Comparison of ENCODE assay signal across 9 cellular contexts in genomic region chr14:75986439-75986765, GRCh38. TPM values are rescaled to one million over a fixed set of nuclear protein-coding genes. Genes with fewer than 3 reads are reported as not detected.
A peak's percentile ranks its signal among the peaks of the same experiment; 100 is the strongest.
DNase-seq lines count a peak whose midpoint lies in the region; ATAC-seq, FAIRE-seq and TF ChIP-seq lines count a peak whose summit lies in the region.
"Had no signal": no experiment of that assay in that cellular context is flagged by ENCODE, and none has a peak within 500 bp of the region (broad histone marks: within the 10 kb centered on the region; RNA-seq: fewer than 3 reads in every experiment).

No MANE protein-coding gene starts in this region.

- no peaks in the 10 kb centered on the region for H3K36me3 Mint-ChIP-seq in T-helper 1 cell treated with Interleukin-12 subunit alpha and Interleukin-12 subunit beta and Interleukin-4 antibody, amounts not matched to agents 30 μg/mL and 1 μg/mL, for 36 hours (ENCODE audit: low read depth)
- H3K36me3 Mint-ChIP-seq in activated naive CD8-positive, alpha-beta T cell treated with anti-CD3 and anti-CD28 coated beads for 36 hours, result no peaks in the 10 kb centered on the region

- no peaks in the 10 kb centered on the region for H3K27me3 ChIP-seq in stomach

- peak overlapping the region; percentile 15 for H3K27ac Mint-ChIP-seq in T-helper 1 cell treated with Interleukin-12 subunit alpha and Interleukin-12 subunit beta and Interleukin-4 antibody, amounts not matched to agents 30 μg/mL and 1 μg/mL, for 36 hours
- no peak overlapping the region for H3K27ac Mint-ChIP-seq in activated naive CD8-positive, alpha-beta T cell treated with anti-CD3 and anti-CD28 coated beads for 36 hours

- H3K9me3 ChIP-seq in kidney (ENCODE audit: control insufficient read depth in 1 of 2, low read length in 2 of 2) (no peaks in the 10 kb centered on the region), stomach (no peaks in the 10 kb centered on the region)

- H3K27ac ChIP-seq in kidney (ENCODE audit: low read depth in 2 of 2, low read length in 2 of 2) (no peak overlapping the region), stomach (peak overlapping the region; percentile 87 to 98 (median 95))

- peaks cover 20% of the 10 kb centered on the region for H3K27me3 Mint-ChIP-seq in T-helper 1 cell treated with Interleukin-12 subunit alpha and Interleukin-12 subunit beta and Interleukin-4 antibody, amounts not matched to agents 30 μg/mL and 1 μg/mL, for 36 hours (ENCODE audit: low read depth)
- no peaks in the 10 kb centered on the region for H3K27me3 Mint-ChIP-seq in activated naive CD8-positive, alpha-beta T cell treated with anti-CD3 and anti-CD28 coated beads for 36 hours

- H3K4me1 ChIP-seq in kidney (ENCODE audit: control insufficient read depth in 1 of 2, insufficient read depth in 1 of 2, low read depth in 1 of 2, low read length in 2 of 2) (peaks cover 7 to 8% of the 10 kb centered on the region in 2 donors), stomach (peaks cover 18 to 55% (median 41%) of the 10 kb centered on the region in 4 donors)

- no peaks in the 10 kb centered on the region for H3K9me3 Mint-ChIP-seq in T-helper 1 cell treated with Interleukin-12 subunit alpha and Interleukin-12 subunit beta and Interleukin-4 antibody, amounts not matched to agents 30 μg/mL and 1 μg/mL, for 36 hours
- H3K9me3 Mint-ChIP-seq in activated naive CD8-positive, alpha-beta T cell treated with anti-CD3 and anti-CD28 coated beads for 36 hours, result no peaks in the 10 kb centered on the region

- DNase-seq in T-helper 1 cell (no peak), kidney (no peak), stomach (no peak), NCI-H187 treated with DMSO at 0.1 percent for 48 hours (lab: John Stamatoyannopoulos, UW) (no peak), AG08396 (ENCODE audit: low spot score) (no peak)
- DNase-seq in activated naive CD8-positive, alpha-beta T cell treated with anti-CD3 and anti-CD28 coated beads for 36 hours, result no peak
- DNase-seq: activated CD4-positive, alpha-beta T cell treated with anti-CD3 and anti-CD28 coated beads, Interleukin-2, amount 50 U/mL, for 48 hours had no signal

- intact Hi-C loops in kidney (cut with DNase I), result no loop called here
- intact Hi-C loops in stomach (cut with DNase I; ENCODE audit: low total_unique reads), result loop anchor here (5.0 kb wide), 1 partner anchor 279 kb away; no protein-coding TSS in a partner anchor

- H3K36me3 ChIP-seq in kidney (ENCODE audit: control insufficient read depth in 1 of 2, insufficient read depth in 2 of 2, low read length in 2 of 2), result peaks cover 6 to 10% of the 10 kb centered on the region in 2 donors
- H3K36me3 ChIP-seq in stomach, result peaks cover 4 to 22% (median 11%) of the 10 kb centered on the region in 4 donors

- WGBS in stomach, 5 donors, result 13 to 23% (median 19%) methylated on average over 6 of the region's 6 CpGs

- FAIRE-seq in kidney (lab: Jason Lieb, UNC), result no peak

- peak overlapping the region; percentile 90 for H3K4me3 Mint-ChIP-seq in T-helper 1 cell treated with Interleukin-12 subunit alpha and Interleukin-12 subunit beta and Interleukin-4 antibody, amounts not matched to agents 30 μg/mL and 1 μg/mL, for 36 hours
- H3K4me3 Mint-ChIP-seq in activated naive CD8-positive, alpha-beta T cell treated with anti-CD3 and anti-CD28 coated beads for 36 hours, result peak overlapping the region; percentile 87

- TF ChIP-seq CTCF in kidney (IDR thresholded peaks at IDR 0.05; ENCODE audit: borderline replicate concordance, extremely low read depth, insufficient read depth) (no peak), stomach (IDR thresholded peaks at IDR 0.05) (no peak)

- peak overlapping the region; percentile 89 to 92 for H3K4me3 ChIP-seq in kidney (ENCODE audit: low read length in 2 of 2)
- H3K4me3 ChIP-seq in stomach, result peak overlapping the region; percentile 64 to 95 (median 88)

- no peak for TF ChIP-seq POLR2A in stomach (IDR thresholded peaks at IDR 0.05)

- peaks cover 20% of the 10 kb centered on the region for H3K4me1 Mint-ChIP-seq in T-helper 1 cell treated with Interleukin-12 subunit alpha and Interleukin-12 subunit beta and Interleukin-4 antibody, amounts not matched to agents 30 μg/mL and 1 μg/mL, for 36 hours (ENCODE audit: low read depth)
- H3K4me1 Mint-ChIP-seq in activated naive CD8-positive, alpha-beta T cell treated with anti-CD3 and anti-CD28 coated beads for 36 hours, result peaks cover 20% of the 10 kb centered on the region

- peak overlapping the region; percentile 70 to 89 for H3K9ac ChIP-seq in kidney (ENCODE audit: low read length in 2 of 2)

- no peak for ATAC-seq in HG03039 (IDR thresholded peaks at IDR 0.05; ENCODE audit: unreplicated experiment)

- no peak for TF ChIP-seq EP300 in stomach (IDR thresholded peaks at IDR 0.05)

RNA-seq across cellular contexts. Expression of gene IFT43, which starts 0.8 kb away (rescaled TPM):
- total RNA-seq in activated naive CD8-positive, alpha-beta T cell treated with anti-CD3 and anti-CD28 coated beads for 36 hours, result 1 to 10 TPM; 9.0 to 9.7 TPM
- total RNA-seq in kidney (41.6 TPM), stomach (100 to 1,000 TPM in 1 of 5 donors, 10 to 100 TPM in 3, 1 to 10 TPM in 1; 7.6 to 129 (median 37.8) TPM)
- polyA plus RNA-seq in kidney (ENCODE audit: insufficient read depth, low read depth, low replicate concordance) (86.3 TPM), stomach (10 to 100 TPM; 33.0 to 47.0 (median 44.1) TPM)

RNA-seq across cellular contexts. Expression of gene TGFB3, which starts 4.6 kb away (rescaled TPM):
- 1 to 10 TPM; 2.4 to 3.8 TPM for total RNA-seq in activated naive CD8-positive, alpha-beta T cell treated with anti-CD3 and anti-CD28 coated beads for 36 hours
- total RNA-seq in kidney (39.5 TPM), stomach (10 to 100 TPM in 2 of 5 donors, 1 to 10 TPM in 2, not detected in 1; 2.0 to 24.6 (median 13.9) TPM)
- polyA plus RNA-seq in kidney (ENCODE audit: insufficient read depth, low read depth, low replicate concordance) (5.2 TPM), stomach (10 to 100 TPM in 2 of 3 donors, 1 to 10 TPM in 1; 5.7 to 17.6 (median 13.9) TPM)

Comparison
In these comparisons a context has a peak if more than half of its experiments do, and no peak if none do; other contexts are left out.
1. H3K27ac ChIP-seq: peak in stomach (5 of 5); none in kidney (0 of 2).